ENCODE assay signal across 11 cellular contexts in the genomic region with DNA sequence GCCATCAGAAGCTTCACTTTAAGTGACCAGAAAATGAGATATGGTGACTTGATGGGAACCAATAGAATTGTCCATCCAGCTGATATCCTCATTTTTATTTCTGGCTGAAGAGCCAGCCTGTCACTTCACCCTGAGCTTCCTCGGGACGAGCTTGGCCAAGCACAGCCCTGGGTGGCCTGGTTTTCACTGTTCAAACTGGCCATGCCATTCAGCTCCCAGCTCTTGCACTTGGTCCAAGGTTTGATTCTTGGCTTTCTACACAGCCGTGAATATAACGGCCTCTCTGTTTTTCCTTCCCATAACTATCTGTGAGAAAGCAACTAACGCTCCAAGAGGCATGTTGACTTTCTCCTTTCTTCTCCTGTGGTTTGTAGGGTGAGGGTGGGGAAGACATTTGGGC.
DNase-seq lines count a peak whose midpoint lies in the region; ATAC-seq and TF ChIP-seq lines count a peak whose summit lies in the region.
"Had no signal": no experiment of that assay in that cellular context is flagged by ENCODE, and none has a peak within 500 bp of the region (broad histone marks: within the 10 kb centered on the region; RNA-seq: fewer than 3 reads in every experiment).

No MANE protein-coding gene starts in this region.

- H3K27ac ChIP-seq in C4-2B (peak overlapping the region; percentile 49), VCaP (peak overlapping the region; percentile 79)
- H3K27ac ChIP-seq: HL-60 had no signal

- TF ChIP-seq CTCF in C4-2B (conservative IDR thresholded peaks at IDR 0.05) (no peak), VCaP (conservative IDR thresholded peaks at IDR 0.05) (no peak)

- DNase-seq in midbrain (lab: John Stamatoyannopoulos, UW) (peak; percentile 21), CD1c-positive myeloid dendritic cell (ENCODE audit: extremely low spot score) (no peak), NCI-H2171 (lab: John Stamatoyannopoulos, UW) (no peak)
- DNase-seq: CD8-positive, alpha-beta T cell; COR-L47; GOT3 had no signal

- ATAC-seq in HG02763 (IDR thresholded peaks at IDR 0.05; ENCODE audit: unreplicated experiment), result no peak
- ATAC-seq: CD8-positive, alpha-beta T cell; GM12878 had no signal
